Comparison of ENCODE assay signal across 8 cellular contexts in genomic region chr4:94207469-94208224, GRCh38. TPM values are rescaled to one million over a fixed set of nuclear protein-coding genes. Genes with fewer than 3 reads are reported as not detected.
A peak's percentile ranks its signal among the peaks of the same experiment; 100 is the strongest.
DNase-seq lines count a peak whose midpoint lies in the region; ATAC-seq, FAIRE-seq and TF ChIP-seq lines count a peak whose summit lies in the region.

SMARCAD1 (plus strand) TSS chr4:94207865; CDS start chr4:94208395, 530 bp downstream.

- peaks cover 41% of the 10 kb centered on the region for H3K79me2 ChIP-seq in OCI-LY7 (ENCODE audit: insufficient read depth, low read depth, low read length)

- H3K27me3 ChIP-seq in mononuclear cell (ENCODE audit: insufficient read depth, low read length): peaks cover 12% of the 10 kb centered on the region

- POLR2A ChIA-PET in OCI-LY7 (lab: Charles Lee): interaction anchor here (0.7 to 1.6 kb wide), 3 partner anchors 27 to 430 kb away, joined by 3 to 8 read pairs (median 3); no protein-coding TSS in a partner anchor

- TF ChIP-seq CTCF in D721Med (IDR thresholded peaks at IDR 0.05; ENCODE audit: insufficient read depth, missing control alignments) (no peak), OCI-LY7 (conservative IDR thresholded peaks at IDR 0.05; ENCODE audit: low read length) (no peak), epithelial cell of esophagus (IDR thresholded peaks at IDR 0.05; ENCODE audit: insufficient read depth, low read depth, low read length, missing control alignments) (no peak)

- no peaks in the 10 kb centered on the region for H4K20me1 ChIP-seq in OCI-LY7 (ENCODE audit: insufficient read depth, low read length)

- ATAC-seq in GM21526 (IDR thresholded peaks at IDR 0.05; ENCODE audit: low FRiP score, unreplicated experiment): peak; percentile 96

- H3K4me2 ChIP-seq in OCI-LY7 (ENCODE audit: low read length): peak within 1 kb of the TSS; percentile 83

- intact Hi-C loops in OCI-LY7 (cut with micrococcal nuclease; ENCODE audit: unreplicated experiment): loop anchor here (5.0 kb wide), 1 partner anchor 245 kb away; the partner anchor contains the start of gene PDLIM5

- peak; percentile 53 for FAIRE-seq in D721Med (lab: Jason Lieb, UNC)

- no TSS peak for BruUV-seq in OCI-LY7 (replicated peaks; lab: Mats Ljungman, UMichigan)

- H3K9me2 ChIP-seq in OCI-LY7 (ENCODE audit: insufficient read depth, low read length): no peaks in the 10 kb centered on the region

- H3K36me3 ChIP-seq in OCI-LY7 (ENCODE audit: insufficient read depth, low read length): peaks cover 43% of the 10 kb centered on the region

- CTCF ChIA-PET in OCI-LY7 (lab: Charles Lee; ENCODE audit: unreplicated experiment): no interaction called here

- H3K9me3 ChIP-seq in OCI-LY7 (ENCODE audit: low read length): no peaks in the 10 kb centered on the region
- H3K9me3 ChIP-seq in mononuclear cell (ENCODE audit: low read depth, low read length): peaks cover 2% of the 10 kb centered on the region

- H3K4me1 ChIP-seq in OCI-LY7 (ENCODE audit: insufficient read depth, low read length, poor library complexity, severe bottlenecking) (peaks cover 15% of the 10 kb centered on the region), mononuclear cell (ENCODE audit: insufficient read depth, low read length) (peaks cover 11% of the 10 kb centered on the region)

- H3K4me3 ChIP-seq in OCI-LY7 (ENCODE audit: low read depth, low read length, poor library complexity, severe bottlenecking) (peak within 1 kb of the TSS; percentile 73), epithelial cell of esophagus (ENCODE audit: low read length) (peak within 1 kb of the TSS; percentile 85), mononuclear cell (ENCODE audit: low read length) (peak within 1 kb of the TSS; percentile 65)

- peak within 1 kb of the TSS; percentile 69 for H3K27ac ChIP-seq in OCI-LY7 (ENCODE audit: low read depth, low read length, poor library complexity, severe bottlenecking)

- DNase-seq in D721Med (ENCODE audit: insufficient read length, low spot score): peak; percentile 29
- peak; percentile 47 for DNase-seq in HuH-7.5 (ENCODE audit: low spot score)
- peak; percentile 95 for DNase-seq in OCI-LY7 (ENCODE audit: low spot score)
- DNase-seq in activated T-cell treated with anti-CD3 and anti-CD28 coated beads for 1 hour (ENCODE audit: low read depth): peak; percentile 78
- DNase-seq in epithelial cell of esophagus (ENCODE audit: low read depth): peak; percentile 96
- DNase-seq in stimulated activated CD8-positive, alpha-beta memory T cell treated with anti-CD3 and anti-CD28 coated beads, Interleukin-4, amount 100 ng/mL, for 1 hour (ENCODE audit: low read depth in 2 of 2, low spot score in 1 of 2): peak; percentile 71 to 79

- H2AFZ ChIP-seq in OCI-LY7 (ENCODE audit: low read length): peak within 1 kb of the TSS; percentile 65

RNA-seq across cellular contexts. Expression of gene SMARCAD1, which starts in this region (rescaled TPM):
- 29.9 and 33.9 TPM in 2 replicates for total RNA-seq in OCI-LY7 (2014; rRNA removed; shearing (Covaris generic))
- total RNA-seq in OCI-LY7 (2022): 43.9 and 47.5 TPM in 2 replicates
- total RNA-seq in mononuclear cell: 14.7 TPM

Comparison
In these comparisons a context has a peak if more than half of its experiments do, and no peak if none do; other contexts are left out.
1. Peak in every context shown above with its lines: DNase-seq, ATAC-seq, H3K4me3 ChIP-seq and H3K27ac ChIP-seq.
2. DNase-seq: peak in every context shown above with its lines; median percentile 96 in epithelial cell of esophagus; 95 in OCI-LY7; 78 in activated T-cell treated with anti-CD3 and anti-CD28 coated beads for 1 hour; 75 in stimulated activated CD8-positive, alpha-beta memory T cell treated with anti-CD3 and anti-CD28 coated beads, Interleukin-4, amount 100 ng/mL, for 1 hour; 47 in HuH-7.5; 29 in D721Med.